Comparison of ENCODE assay signal across 27 cellular contexts in the genomic region with DNA sequence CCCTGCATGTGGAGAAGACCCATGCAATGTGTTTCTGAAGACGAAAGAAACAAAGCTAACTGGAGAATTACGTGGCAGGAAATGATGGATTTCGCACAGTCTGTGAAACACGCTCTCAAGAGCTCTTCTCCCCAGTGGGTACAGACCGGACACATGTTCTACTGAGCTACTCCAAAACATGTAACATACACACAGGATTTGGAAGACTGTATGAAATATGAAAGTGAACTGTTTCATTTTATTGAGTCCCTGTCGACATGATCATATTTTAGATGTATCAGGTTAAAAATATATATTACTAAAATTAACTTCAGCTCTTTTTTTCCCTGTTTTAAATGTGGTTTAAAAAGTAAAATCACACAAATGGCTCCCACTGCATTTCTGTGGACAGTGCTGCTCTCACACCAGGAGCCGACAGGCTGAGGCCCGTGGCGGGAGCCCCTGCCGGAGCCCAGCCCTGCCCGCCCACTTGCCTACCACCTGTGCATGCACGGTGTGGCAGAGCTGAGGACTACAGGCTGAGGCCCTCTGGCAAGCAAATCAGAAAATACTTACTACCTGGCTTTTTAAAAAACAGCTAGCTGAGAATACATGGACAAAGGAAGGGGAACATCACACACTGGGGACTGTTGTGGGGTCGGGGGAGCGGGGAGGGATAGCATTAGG.
"Had no signal": no experiment of that assay in that cellular context is flagged by ENCODE, and none has a peak within 500 bp of the region (broad histone marks: within the 10 kb centered on the region; RNA-seq: fewer than 3 reads in every experiment).

No MANE protein-coding gene starts in this region.

- ATAC-seq: activated CD8-positive, alpha-beta memory T cell treated with anti-CD3 and anti-CD28 coated beads, Interleukin-2, amount 10 ng/mL, durations not matched to agents 7 days and 5 days; activated CD8-positive, alpha-beta T cell treated with anti-CD3 and anti-CD28 coated beads for 36 hours; body of pancreas; esophagus mucosa; lower lobe of right lung; naive thymus-derived CD4-positive, alpha-beta T cell; stimulated activated effector memory CD8-positive, alpha-beta T cell treated with anti-CD3 and anti-CD28 coated beads, Interleukin-12 subunit alpha, Interleukin-12 subunit beta, amount 100 ng/mL, for 72 hours had no signal

- H3K4me1 Mint-ChIP-seq: activated CD4-positive, alpha-beta T cell treated with anti-CD3 and anti-CD28 coated beads, Interleukin-2, amount 10 ng/mL, durations not matched to agents 7 days and 5 days; activated CD8-positive, alpha-beta memory T cell treated with anti-CD3 and anti-CD28 coated beads, Interleukin-2, amount 10 ng/mL, durations not matched to agents 7 days and 5 days; activated naive CD4-positive, alpha-beta T cell treated with anti-CD3 and anti-CD28 coated beads, Interleukin-2, amount 50 U/mL, for 24 hours; naive thymus-derived CD4-positive, alpha-beta T cell; stimulated activated effector memory CD8-positive, alpha-beta T cell treated with anti-CD3 and anti-CD28 coated beads, Interleukin-12 subunit alpha, Interleukin-12 subunit beta, amount 100 ng/mL, for 72 hours had no signal

- H3K27ac Mint-ChIP-seq: activated CD4-positive, alpha-beta T cell treated with anti-CD3 and anti-CD28 coated beads, Interleukin-2, amount 10 ng/mL, durations not matched to agents 7 days and 5 days; activated CD8-positive, alpha-beta memory T cell treated with anti-CD3 and anti-CD28 coated beads, Interleukin-2, amount 10 ng/mL, durations not matched to agents 7 days and 5 days; activated CD8-positive, alpha-beta T cell treated with anti-CD3 and anti-CD28 coated beads for 36 hours; activated naive CD4-positive, alpha-beta T cell treated with anti-CD3 and anti-CD28 coated beads, Interleukin-2, amount 50 U/mL, for 24 hours; naive thymus-derived CD4-positive, alpha-beta T cell; stimulated activated effector memory CD8-positive, alpha-beta T cell treated with anti-CD3 and anti-CD28 coated beads, Interleukin-12 subunit alpha, Interleukin-12 subunit beta, amount 100 ng/mL, for 72 hours had no signal

- H3K27ac ChIP-seq: body of pancreas, cardiac muscle cell, lower lobe of right lung, skin epidermis, stomach, suprapubic skin, transverse colon, vagina, WERI-Rb-1 had no signal

- H3K9me3 ChIP-seq: body of pancreas, lower lobe of right lung, stomach, suprapubic skin, transverse colon, vagina had no signal

- H3K27me3 Mint-ChIP-seq: activated CD4-positive, alpha-beta T cell treated with anti-CD3 and anti-CD28 coated beads, Interleukin-2, amount 10 ng/mL, durations not matched to agents 7 days and 5 days; activated CD8-positive, alpha-beta memory T cell treated with anti-CD3 and anti-CD28 coated beads, Interleukin-2, amount 10 ng/mL, durations not matched to agents 7 days and 5 days had no signal

- H3K9me3 Mint-ChIP-seq: activated CD4-positive, alpha-beta T cell treated with anti-CD3 and anti-CD28 coated beads, Interleukin-2, amount 10 ng/mL, durations not matched to agents 7 days and 5 days; activated CD8-positive, alpha-beta T cell treated with anti-CD3 and anti-CD28 coated beads for 36 hours; activated naive CD4-positive, alpha-beta T cell treated with anti-CD3 and anti-CD28 coated beads, Interleukin-2, amount 50 U/mL, for 24 hours; naive thymus-derived CD4-positive, alpha-beta T cell; neural crest cell; stimulated activated effector memory CD8-positive, alpha-beta T cell treated with anti-CD3 and anti-CD28 coated beads, Interleukin-12 subunit alpha, Interleukin-12 subunit beta, amount 100 ng/mL, for 72 hours had no signal

- H3K4me3 Mint-ChIP-seq: activated CD4-positive, alpha-beta T cell treated with anti-CD3 and anti-CD28 coated beads, Interleukin-2, amount 10 ng/mL, durations not matched to agents 7 days and 5 days; activated CD8-positive, alpha-beta memory T cell treated with anti-CD3 and anti-CD28 coated beads, Interleukin-2, amount 10 ng/mL, durations not matched to agents 7 days and 5 days; activated CD8-positive, alpha-beta T cell treated with anti-CD3 and anti-CD28 coated beads for 36 hours; activated naive CD4-positive, alpha-beta T cell treated with anti-CD3 and anti-CD28 coated beads, Interleukin-2, amount 50 U/mL, for 24 hours; naive thymus-derived CD4-positive, alpha-beta T cell; neural crest cell; stimulated activated effector memory CD8-positive, alpha-beta T cell treated with anti-CD3 and anti-CD28 coated beads, Interleukin-12 subunit alpha, Interleukin-12 subunit beta, amount 100 ng/mL, for 72 hours had no signal

- DNase-seq: activated CD4-positive, alpha-beta T cell treated with anti-CD3 and anti-CD28 coated beads, Interleukin-2, amount 10 ng/mL, durations not matched to agents 7 days and 5 days; activated CD4-positive, CD25-positive, alpha-beta regulatory T cell treated with anti-CD3 and anti-CD28 coated beads, Interleukin-2, amount 50 U/mL, for 72 hours; activated CD8-positive, alpha-beta memory T cell treated with anti-CD3 and anti-CD28 coated beads, Interleukin-2, amount 10 ng/mL, durations not matched to agents 7 days and 5 days; activated CD8-positive, alpha-beta T cell treated with anti-CD3 and anti-CD28 coated beads for 36 hours; activated effector memory CD4-positive, alpha-beta T cell treated with anti-CD3 and anti-CD28 coated beads, Interleukin-2, amount 50 U/mL, for 16 hours; activated T-cell treated with anti-CD3 and anti-CD28 coated beads for 4 hours; anterior cingulate cortex; body of pancreas; effector memory CD4-positive, alpha-beta T cell; glutamatergic neuron; hippocampal formation; lower lobe of right lung; naive thymus-derived CD4-positive, alpha-beta T cell; posterior cingulate gyrus; stimulated activated CD4-positive, alpha-beta T cell treated with anti-CD3 and anti-CD28 coated beads, Interleukin-2, amount 100 ng/mL, for 24 hours; stomach; T-helper 1 cell; transverse colon; WERI-Rb-1 had no signal

- H3K4me3 ChIP-seq: body of pancreas, cardiac muscle cell, lower lobe of right lung, skin epidermis, stomach, suprapubic skin, transverse colon, vagina had no signal

- H3K27me3 ChIP-seq: body of pancreas, cardiac muscle cell, stomach, suprapubic skin, transverse colon, vagina had no signal

- H3K4me1 ChIP-seq: body of pancreas, vagina had no signal

- H3K36me3 ChIP-seq: cardiac muscle cell, lower lobe of right lung, stomach, suprapubic skin, transverse colon, vagina, WERI-Rb-1 had no signal

- H3K36me3 Mint-ChIP-seq: activated CD8-positive, alpha-beta memory T cell treated with anti-CD3 and anti-CD28 coated beads, Interleukin-2, amount 10 ng/mL, durations not matched to agents 7 days and 5 days; activated naive CD4-positive, alpha-beta T cell treated with anti-CD3 and anti-CD28 coated beads, Interleukin-2, amount 50 U/mL, for 24 hours; naive thymus-derived CD4-positive, alpha-beta T cell; stimulated activated effector memory CD8-positive, alpha-beta T cell treated with anti-CD3 and anti-CD28 coated beads, Interleukin-12 subunit alpha, Interleukin-12 subunit beta, amount 100 ng/mL, for 72 hours had no signal
